In the genomic region with DNA sequence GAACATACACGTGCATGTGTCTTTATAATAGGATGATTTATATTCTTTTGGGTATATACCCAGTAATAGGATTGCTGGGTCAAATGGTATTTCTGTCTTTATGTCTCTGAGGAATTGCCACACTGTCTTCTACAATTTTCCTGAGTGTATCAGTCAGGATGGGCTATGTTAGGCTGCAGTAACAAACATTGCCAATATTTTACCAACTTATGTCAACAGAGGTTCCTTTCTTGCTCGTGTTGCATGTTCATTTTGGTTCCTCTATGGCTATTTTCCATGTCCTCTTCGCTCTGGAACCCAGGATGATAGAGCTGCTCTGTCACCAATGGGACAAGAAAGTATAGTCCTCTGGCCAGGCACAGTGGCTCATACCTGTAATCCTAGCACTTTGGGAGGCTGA, we compare ENCODE assay signal across 35 cellular contexts.
"Had no signal": no experiment of that assay in that cellular context is flagged by ENCODE, and none has a peak within 500 bp of the region (broad histone marks: within the 10 kb centered on the region; RNA-seq: fewer than 3 reads in every experiment).

No MANE protein-coding gene starts in this region.

- H3K27ac ChIP-seq: KMS-11 had no signal

- DNase-seq: Karpas-422, Kasumi-1, MG63, MM.1S, MV-4-11, NCI-H1048, NCI-H1092, NCI-H1092 treated with DMSO at 0.1 percent for 48 hours, NCI-H1105, NCI-H1105 treated with DMSO at 0.1 percent for 48 hours, NCI-H1417, NCI-H1417 treated with DMSO at 0.1 percent for 48 hours, NCI-H1436, NCI-H1436 treated with DMSO at 0.1 percent for 48 hours, NCI-H146, NCI-H1694, NCI-H1694 treated with DMSO at 0.1 percent for 48 hours, NCI-H187, NCI-H187 treated with DMSO at 0.1 percent for 48 hours, NCI-H1930, NCI-H2029, NCI-H2029 treated with DMSO at 0.1 percent for 48 hours, NCI-H2081, NCI-H2081 treated with DMSO at 0.1 percent for 48 hours, NCI-H2107, NCI-H2171, NCI-H2171 treated with DMSO at 0.1 percent for 48 hours, NCI-H2227 treated with DMSO at 0.1 percent for 48 hours, NCI-H226, NCI-H345, NCI-H446, NCI-H446 treated with DMSO at 0.1 percent for 48 hours, NCI-H510A, NCI-H510A treated with DMSO at 0.1 percent for 48 hours had no signal

- H3K27me3 ChIP-seq: MG63 had no signal

- H3K9ac ChIP-seq: KMS-11 had no signal

- H3K9me3 ChIP-seq: MG63 had no signal

- H3K36me3 ChIP-seq: MG63 had no signal

- H3K4me3 ChIP-seq: MG63 had no signal

- H3K4me2 ChIP-seq: KMS-11 had no signal
